1 cellular context compared by ENCODE assay signal in genomic region chr11:18643034-18643433, GRCh38. TPM values are rescaled to one million over a fixed set of nuclear protein-coding genes. Genes with fewer than 3 reads are reported as not detected.
"Had no signal": no experiment of that assay in that cellular context is flagged by ENCODE, and none has a peak within 500 bp of the region (broad histone marks: within the 10 kb centered on the region; RNA-seq: fewer than 3 reads in every experiment).

No MANE protein-coding gene starts in this region.

RNA-seq across cellular contexts. Expression of gene MISFA, which starts 43.4 kb away (rescaled TPM):
- total RNA-seq: ascending aorta had no signal
